ENCODE assay signal across 13 cellular contexts in genomic region chr6:139485742-139486475, GRCh38.
"Had no signal": no experiment of that assay in that cellular context is flagged by ENCODE, and none has a peak within 500 bp of the region (broad histone marks: within the 10 kb centered on the region; RNA-seq: fewer than 3 reads in every experiment).

No MANE protein-coding gene starts in this region.

- H3K36me3 ChIP-seq: ascending aorta, left lung had no signal

- ATAC-seq: activated CD4-positive, alpha-beta T cell treated with anti-CD3 and anti-CD28 coated beads for 36 hours; esophagus mucosa; left lung; right cardiac atrium; stimulated activated naive B cell treated with anti-CD40 and anti-IgM and Interleukin-4, amounts not matched to agents 10 μg/mL and 1 μg/mL and 100 μg/mL, for 72 hours had no signal

- H3K4me1 ChIP-seq: ascending aorta had no signal

- H3K4me3 Mint-ChIP-seq: activated CD4-positive, alpha-beta memory T cell treated with anti-CD3 and anti-CD28 coated beads, Interleukin-2, amount 10 ng/mL, durations not matched to agents 7 days and 5 days; activated CD4-positive, alpha-beta T cell treated with anti-CD3 and anti-CD28 coated beads for 36 hours; memory B cell; stimulated activated naive B cell treated with anti-CD40 and anti-IgM and Interleukin-4, amounts not matched to agents 10 μg/mL and 1 μg/mL and 100 μg/mL, for 72 hours; type B pancreatic cell had no signal

- H3K9me3 Mint-ChIP-seq: activated CD4-positive, alpha-beta memory T cell treated with anti-CD3 and anti-CD28 coated beads, Interleukin-2, amount 10 ng/mL, durations not matched to agents 7 days and 5 days; memory B cell; stimulated activated naive B cell treated with anti-CD40 and anti-IgM and Interleukin-4, amounts not matched to agents 10 μg/mL and 1 μg/mL and 100 μg/mL, for 72 hours; type B pancreatic cell had no signal

- FAIRE-seq: endometrium had no signal

- H3K4me3 ChIP-seq: ascending aorta, left lung had no signal

- H3K27ac Mint-ChIP-seq: activated CD4-positive, alpha-beta memory T cell treated with anti-CD3 and anti-CD28 coated beads, Interleukin-2, amount 10 ng/mL, durations not matched to agents 7 days and 5 days; activated CD4-positive, alpha-beta T cell treated with anti-CD3 and anti-CD28 coated beads for 36 hours; memory B cell; stimulated activated naive B cell treated with anti-CD40 and anti-IgM and Interleukin-4, amounts not matched to agents 10 μg/mL and 1 μg/mL and 100 μg/mL, for 72 hours; type B pancreatic cell had no signal

- H3K27me3 Mint-ChIP-seq: activated CD4-positive, alpha-beta memory T cell treated with anti-CD3 and anti-CD28 coated beads, Interleukin-2, amount 10 ng/mL, durations not matched to agents 7 days and 5 days; activated CD4-positive, alpha-beta T cell treated with anti-CD3 and anti-CD28 coated beads for 36 hours; memory B cell; stimulated activated naive B cell treated with anti-CD40 and anti-IgM and Interleukin-4, amounts not matched to agents 10 μg/mL and 1 μg/mL and 100 μg/mL, for 72 hours; type B pancreatic cell had no signal

- H3K27me3 ChIP-seq: ascending aorta, left lung had no signal

- DNase-seq: activated CD4-positive, alpha-beta memory T cell treated with anti-CD3 and anti-CD28 coated beads, Interleukin-2, amount 10 ng/mL, durations not matched to agents 7 days and 5 days; activated CD4-positive, alpha-beta T cell treated with anti-CD3 and anti-CD28 coated beads for 36 hours; left lung; right cardiac atrium; stimulated activated CD4-positive, alpha-beta T cell treated with anti-CD3 and anti-CD28 coated beads, Interleukin-2, amount 100 ng/mL, for 24 hours; stimulated activated naive B cell treated with anti-CD40 and anti-IgM and Interleukin-4, amounts not matched to agents 10 μg/mL and 1 μg/mL and 100 μg/mL, for 72 hours; substantia nigra; T-helper 9 cell had no signal

- H3K36me3 Mint-ChIP-seq: type B pancreatic cell had no signal

- H3K27ac ChIP-seq: ascending aorta, left lung had no signal

- H3K9me3 ChIP-seq: ascending aorta, left lung had no signal
